Comparison of ENCODE assay signal across 20 cellular contexts in genomic region chr9:113148377-113148715, GRCh38. TPM values are rescaled to one million over a fixed set of nuclear protein-coding genes. Genes with fewer than 3 reads are reported as not detected.
DNase-seq lines count a peak whose midpoint lies in the region; ATAC-seq and TF ChIP-seq lines count a peak whose summit lies in the region.
"Had no signal": no experiment of that assay in that cellular context is flagged by ENCODE, and none has a peak within 500 bp of the region (broad histone marks: within the 10 kb centered on the region; RNA-seq: fewer than 3 reads in every experiment).

No MANE protein-coding gene starts in this region.

- no peaks in the 10 kb centered on the region for H3K9me3 Mint-ChIP-seq in activated CD8-positive, alpha-beta memory T cell treated with anti-CD3 and anti-CD28 coated beads, Interleukin-2, amount 10 ng/mL, durations not matched to agents 7 days and 5 days (ENCODE audit: low read depth)
- no peaks in the 10 kb centered on the region for H3K9me3 Mint-ChIP-seq in dendritic cell treated with granulocyte-macrophage colony-stimulating factor and Interleukin-4, amounts not matched to agents 40 ng/mL and 50 ng/mL, for 4 days
- H3K9me3 Mint-ChIP-seq in nephron: peaks cover 3% of the 10 kb centered on the region
- H3K9me3 Mint-ChIP-seq: CD8-positive, alpha-beta T cell; GM23338; H9 had no signal

- no peak overlapping the region for H3K27ac Mint-ChIP-seq in activated CD8-positive, alpha-beta memory T cell treated with anti-CD3 and anti-CD28 coated beads, Interleukin-2, amount 10 ng/mL, durations not matched to agents 7 days and 5 days
- H3K27ac Mint-ChIP-seq in dendritic cell treated with granulocyte-macrophage colony-stimulating factor and Interleukin-4, amounts not matched to agents 40 ng/mL and 50 ng/mL, for 4 days: peak overlapping the region; percentile 78
- no peak overlapping the region for H3K27ac Mint-ChIP-seq in nephron
- H3K27ac Mint-ChIP-seq: B cell; CD8-positive, alpha-beta T cell; GM23338; H9 had no signal

- H3K4me1 Mint-ChIP-seq in activated CD8-positive, alpha-beta memory T cell treated with anti-CD3 and anti-CD28 coated beads, Interleukin-2, amount 10 ng/mL, durations not matched to agents 7 days and 5 days: peaks cover 13% of the 10 kb centered on the region
- peaks cover 37% of the 10 kb centered on the region for H3K4me1 Mint-ChIP-seq in dendritic cell treated with granulocyte-macrophage colony-stimulating factor and Interleukin-4, amounts not matched to agents 40 ng/mL and 50 ng/mL, for 4 days (ENCODE audit: low read depth)
- no peaks in the 10 kb centered on the region for H3K4me1 Mint-ChIP-seq in nephron

- intact Hi-C loops in dendritic cell treated with granulocyte-macrophage colony-stimulating factor and Interleukin-4, amounts not matched to agents 40 ng/mL and 50 ng/mL, for 4 days (cut with micrococcal nuclease): no loop called here

- no peak for ATAC-seq in activated CD8-positive, alpha-beta memory T cell treated with anti-CD3 and anti-CD28 coated beads, Interleukin-2, amount 10 ng/mL, durations not matched to agents 7 days and 5 days
- ATAC-seq: CD8-positive, alpha-beta T cell; GM12878; GM23338; HCT116 had no signal

- peak overlapping the region; percentile 74 for H3K27ac ChIP-seq in substantia nigra (ENCODE audit: low read depth, low read length, poor library complexity, severe bottlenecking)
- H3K27ac ChIP-seq: 22Rv1, BLaER1 had no signal

- peaks cover 27% of the 10 kb centered on the region for H3K27me3 Mint-ChIP-seq in activated CD8-positive, alpha-beta memory T cell treated with anti-CD3 and anti-CD28 coated beads, Interleukin-2, amount 10 ng/mL, durations not matched to agents 7 days and 5 days
- peaks cover 6% of the 10 kb centered on the region for H3K27me3 Mint-ChIP-seq in dendritic cell treated with granulocyte-macrophage colony-stimulating factor and Interleukin-4, amounts not matched to agents 40 ng/mL and 50 ng/mL, for 4 days
- H3K27me3 Mint-ChIP-seq in nephron (ENCODE audit: low read depth): peaks cover 29% of the 10 kb centered on the region

- H3K36me3 Mint-ChIP-seq in activated CD8-positive, alpha-beta memory T cell treated with anti-CD3 and anti-CD28 coated beads, Interleukin-2, amount 10 ng/mL, durations not matched to agents 7 days and 5 days: no peaks in the 10 kb centered on the region
- H3K36me3 Mint-ChIP-seq in dendritic cell treated with granulocyte-macrophage colony-stimulating factor and Interleukin-4, amounts not matched to agents 40 ng/mL and 50 ng/mL, for 4 days (ENCODE audit: low read depth): peaks cover 22% of the 10 kb centered on the region
- no peaks in the 10 kb centered on the region for H3K36me3 Mint-ChIP-seq in nephron (ENCODE audit: low read depth)
- H3K36me3 Mint-ChIP-seq: CD8-positive, alpha-beta T cell had no signal

- no peak for TF ChIP-seq CTCF in nephron (IDR thresholded peaks at IDR 0.05; ENCODE audit: unreplicated experiment in 3 of 3)

- peak; percentile 33 for DNase-seq in activated CD8-positive, alpha-beta memory T cell treated with anti-CD3 and anti-CD28 coated beads, Interleukin-2, amount 50 U/mL, for 48 hours
- DNase-seq in activated CD8-positive, alpha-beta memory T cell treated with anti-CD3 and anti-CD28 coated beads, Interleukin-2, amount 10 ng/mL, durations not matched to agents 7 days and 5 days: no peak
- DNase-seq in substantia nigra (lab: John Stamatoyannopoulos, UW): no peak
- DNase-seq in activated CD4-positive, alpha-beta T cell treated with anti-CD3 and anti-CD28 coated beads for 4 hours: no peak
- DNase-seq in stimulated activated naive CD4-positive, alpha-beta T cell treated with Interleukin-2 at 50 U/mL for 16 hours (lab: John Stamatoyannopoulos, UW): no peak
- DNase-seq in C1 segment of cervical spinal cord (lab: John Stamatoyannopoulos, UW): no peak
- DNase-seq: Caco-2; CD8-positive, alpha-beta T cell; DMS153; DND-41; GDM1; H9 had no signal

- CTCF ChIA-PET in activated CD8-positive, alpha-beta memory T cell treated with anti-CD3 and anti-CD28 coated beads, Interleukin-2, amount 10 ng/mL, durations not matched to agents 7 days and 5 days (lab: Charles Lee): no interaction called here

- H3K4me3 Mint-ChIP-seq in activated CD8-positive, alpha-beta memory T cell treated with anti-CD3 and anti-CD28 coated beads, Interleukin-2, amount 10 ng/mL, durations not matched to agents 7 days and 5 days: no peak overlapping the region
- H3K4me3 Mint-ChIP-seq in dendritic cell treated with granulocyte-macrophage colony-stimulating factor and Interleukin-4, amounts not matched to agents 40 ng/mL and 50 ng/mL, for 4 days: no peak overlapping the region
- peak overlapping the region in 2 of 3 experiments; percentile 26 to 28 for H3K4me3 Mint-ChIP-seq in nephron
- H3K4me3 Mint-ChIP-seq: B cell; CD8-positive, alpha-beta T cell; GM23338; H9 had no signal

RNA-seq across cellular contexts. Expression of gene SLC31A2, which starts 2.5 kb away (rescaled TPM):
- total RNA-seq in activated CD8-positive, alpha-beta memory T cell treated with anti-CD3 and anti-CD28 coated beads, Interleukin-2, amount 10 ng/mL, durations not matched to agents 7 days and 5 days: 1 to 10 TPM; 2.9 to 4.2 TPM

Comparison
In these comparisons a context has a peak if more than half of its experiments do, and no peak if none do; other contexts are left out.
1. H3K4me3 Mint-ChIP-seq: peak in nephron (2 of 3); none in activated CD8-positive, alpha-beta memory T cell treated with anti-CD3 and anti-CD28 coated beads, Interleukin-2, amount 10 ng/mL, durations not matched to agents 7 days and 5 days (single experiment) and dendritic cell treated with granulocyte-macrophage colony-stimulating factor and Interleukin-4, amounts not matched to agents 40 ng/mL and 50 ng/mL, for 4 days (single experiment).